8 cellular contexts compared by ENCODE assay signal in the genomic region with DNA sequence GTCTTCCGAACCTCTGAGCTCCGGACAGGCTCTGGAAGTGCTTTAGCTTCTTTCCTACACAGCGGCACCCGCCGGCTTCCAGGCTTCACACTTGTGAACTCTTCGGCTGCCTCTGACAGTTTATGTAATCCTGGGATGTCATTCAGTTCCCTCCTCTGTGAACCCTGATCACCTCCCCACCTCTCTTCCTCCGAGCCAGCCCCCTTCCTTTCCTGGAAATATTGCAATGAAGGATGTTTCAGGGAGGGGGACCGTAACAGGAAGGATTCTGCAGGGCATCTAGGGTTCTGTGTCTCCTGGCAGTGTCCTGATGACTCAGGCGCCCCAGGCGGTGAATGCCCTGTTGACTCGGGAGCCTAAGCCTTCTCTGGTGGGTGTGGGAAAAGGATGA. TPM values are rescaled to one million over a fixed set of nuclear protein-coding genes. Genes with fewer than 3 reads are reported as not detected.
DNase-seq lines count a peak whose midpoint lies in the region; ATAC-seq and TF ChIP-seq lines count a peak whose summit lies in the region.

A gene (minus strand): TSS at position 95 of the 391 bp plus-strand sequence. CDS start 104 bp downstream, outside the sequence.

- H3K27ac ChIP-seq in HL-60 (replicated peaks), result peak within 1 kb of the TSS; percentile 22

- intact Hi-C loops in left cardiac atrium (cut with DNase I), result loop anchor here in 1 of 2 donors (5.0 kb wide), 1 partner anchor 66 kb away; no protein-coding TSS in a partner anchor

- peak within 1 kb of the TSS; percentile 27; the same call in 1 of the 2 replicates for H3K4me3 ChIP-seq in GM08714 (ENCODE audit: low read length)
- H3K4me3 ChIP-seq in HL-60 (replicated peaks; ENCODE audit: insufficient read depth, low read length), result peak within 1 kb of the TSS; percentile 32
- H3K4me3 ChIP-seq in skeletal muscle cell (ENCODE audit: low read depth, low read length), result peak within 1 kb of the TSS; percentile 42

- H3K27me3 ChIP-seq in HL-60 (ENCODE audit: insufficient read depth, poor library complexity, severe bottlenecking), result no peaks in the 10 kb centered on the region

- peak within 1 kb of the TSS; percentile 88 for H3K4me3 Mint-ChIP-seq in activated naive CD8-positive, alpha-beta T cell

- peaks cover 2% of the 10 kb centered on the region for H3K36me3 Mint-ChIP-seq in activated naive CD8-positive, alpha-beta T cell

- H3K4me1 Mint-ChIP-seq in activated naive CD8-positive, alpha-beta T cell (ENCODE audit: low read depth), result peaks cover 28% of the 10 kb centered on the region

- ATAC-seq in left cardiac atrium, result peak; percentile 64 to 74
- ATAC-seq in HG03521 (IDR thresholded peaks at IDR 0.05; ENCODE audit: unreplicated experiment), result no peak
- ATAC-seq in HG03378 (IDR thresholded peaks at IDR 0.05; ENCODE audit: unreplicated experiment), result no peak

- peak within 1 kb of the TSS; percentile 34 for H3K27ac Mint-ChIP-seq in activated naive CD8-positive, alpha-beta T cell

- peaks cover 1% of the 10 kb centered on the region for H3K27me3 Mint-ChIP-seq in activated naive CD8-positive, alpha-beta T cell

- H3K9me3 Mint-ChIP-seq in activated naive CD8-positive, alpha-beta T cell (ENCODE audit: low read depth), result no peaks in the 10 kb centered on the region

- TF ChIP-seq CTCF in HL-60 (IDR thresholded peaks at IDR 0.05; ENCODE audit: insufficient read depth, low read length), result no peak

- DNase-seq in HL-60 (ENCODE audit: low read depth in 1 of 2, low spot score in 1 of 2) (peak; percentile 33 to 49), left cardiac atrium (peak; percentile 75), skeletal muscle cell (ENCODE audit: low read depth) (no peak), NOMO-1 treated with dmso at 0.1 percent for 144 hours (lab: John Stamatoyannopoulos, UW; ENCODE audit: unreplicated experiment) (no peak)

RNA-seq across cellular contexts. Expression of the gene that starts here (rescaled TPM):
- total RNA-seq in left cardiac atrium, result 100 to 1,000 TPM in 1 of 2 donors, 10 to 100 TPM in 1; 73.9 to 107 TPM

Comparison
In these comparisons a context has a peak if more than half of its experiments do, and no peak if none do; other contexts are left out.
1. DNase-seq: peak in HL-60 (2 of 2) and left cardiac atrium (single experiment); none in skeletal muscle cell (single experiment) and NOMO-1 treated with dmso at 0.1 percent for 144 hours (single experiment).
2. ATAC-seq: peak in left cardiac atrium (2 of 2); none in HG03521 (single experiment) and HG03378 (single experiment).
3. Peak in every context shown above with its lines, with median percentiles within 50 percentile points of each other: H3K4me3 ChIP-seq.